ENCODE assay signal across 9 cellular contexts in the genomic region with DNA sequence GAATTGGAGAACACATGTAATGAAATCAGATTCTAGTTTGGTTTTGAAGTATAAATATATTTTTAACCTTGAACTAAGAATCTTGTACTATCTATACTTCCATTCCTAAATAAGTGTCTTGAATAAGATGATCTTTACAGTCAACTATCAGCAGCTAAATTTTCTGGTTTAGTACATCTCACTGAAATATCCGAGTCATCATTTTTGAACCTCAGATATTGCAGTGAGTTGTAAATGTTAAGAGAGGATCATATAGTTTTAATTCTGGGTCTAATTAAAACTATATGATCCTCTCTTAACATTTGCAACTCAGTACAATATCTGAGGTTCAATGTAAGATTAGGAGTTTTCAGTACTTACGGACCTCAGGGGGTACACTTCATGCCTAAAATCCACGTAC.
"Had no signal": no experiment of that assay in that cellular context is flagged by ENCODE, and none has a peak within 500 bp of the region (broad histone marks: within the 10 kb centered on the region; RNA-seq: fewer than 3 reads in every experiment).

No MANE protein-coding gene starts in this region.

- H3K4me2 ChIP-seq: GM23338, KMS-11 had no signal

- H3K36me3 ChIP-seq: HAP-1 had no signal

- DNase-seq: H7, HFFc6, Karpas-422, KBM-7 had no signal

- H2AFZ ChIP-seq: GM23338 had no signal

- H3K9me3 ChIP-seq: HAP-1 had no signal

- ATAC-seq: GM23338, HCT116 had no signal

- H3K9ac ChIP-seq: KMS-11 had no signal

- H3K4me1 ChIP-seq: HAP-1 had no signal

- H3K27ac ChIP-seq: KMS-11 had no signal

- H3K4me3 ChIP-seq: GM23338, HAP-1 had no signal

- FAIRE-seq: HTR-8/SVneo had no signal
